Comparison of ENCODE assay signal across 8 cellular contexts in the genomic region with DNA sequence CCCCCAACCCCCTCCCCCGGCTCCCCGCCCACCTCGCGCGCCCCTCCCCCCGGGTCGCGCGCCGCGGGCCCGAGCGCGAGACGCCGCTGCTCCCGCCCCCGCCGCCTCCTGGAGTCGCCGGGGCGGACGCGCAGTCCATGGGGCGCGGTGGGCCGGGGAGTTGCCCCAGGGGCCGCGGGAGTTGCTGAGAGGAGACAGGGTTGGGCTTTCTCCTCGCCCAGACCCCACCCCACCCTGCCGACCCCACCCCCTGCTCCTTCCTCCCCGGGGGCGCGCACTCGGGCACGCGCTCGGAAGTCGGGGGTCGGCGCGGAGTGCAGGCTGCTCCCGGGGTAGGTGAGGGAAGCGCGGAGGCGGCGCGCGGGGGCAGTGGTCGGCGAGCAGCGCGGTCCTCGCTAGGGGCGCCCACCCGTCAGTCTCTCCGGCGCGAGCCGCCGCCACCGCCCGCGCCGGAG. TPM values are rescaled to one million over a fixed set of nuclear protein-coding genes. Genes with fewer than 3 reads are reported as not detected.
DNase-seq lines count a peak whose midpoint lies in the region; ATAC-seq and TF ChIP-seq lines count a peak whose summit lies in the region.

Gene LAMC1 (plus strand): TSS at position 275 of the 455 bp plus-strand sequence. CDS start 297 bp downstream, outside the sequence.

- peak within 1 kb of the TSS; percentile 88 to 94 for H3K4me3 ChIP-seq in right atrium auricular region

- H3K9me3 ChIP-seq in right atrium auricular region = no peaks in the 10 kb centered on the region

- peak within 1 kb of the TSS; percentile 89 for H3K4me3 Mint-ChIP-seq in progenitor cell of endocrine pancreas (ENCODE audit: low read depth)

- peaks cover 0 to 43% of the 10 kb centered on the region in 2 donors for H3K4me1 ChIP-seq in right atrium auricular region

- no peaks in the 10 kb centered on the region for H3K27me3 ChIP-seq in right atrium auricular region

- peak within 1 kb of the TSS; percentile 97 for H3K27ac Mint-ChIP-seq in progenitor cell of endocrine pancreas

- H3K36me3 Mint-ChIP-seq in progenitor cell of endocrine pancreas (ENCODE audit: insufficient read depth) = no peaks in the 10 kb centered on the region

- DNase-seq in Daoy (ENCODE audit: low read depth) = peak; percentile 92
- DNase-seq in OCI-M1 (lab: John Stamatoyannopoulos, UW) = peak; percentile 79
- DNase-seq in astrocyte of the hippocampus (ENCODE audit: low read depth, low spot score) = peak; percentile 95
- peak; percentile 70 for DNase-seq in right atrium auricular region (ENCODE audit: low spot score)
- DNase-seq in progenitor cell of endocrine pancreas (ENCODE audit: low spot score, unreplicated experiment) = peak; percentile 83
- no peak for DNase-seq in T-helper 9 cell

- H3K4me1 Mint-ChIP-seq in progenitor cell of endocrine pancreas (ENCODE audit: low read depth) = peaks cover 34% of the 10 kb centered on the region

- no peak for TF ChIP-seq CTCF in right atrium auricular region (IDR thresholded peaks at IDR 0.05)
- TF ChIP-seq CTCF in progenitor cell of endocrine pancreas (IDR thresholded peaks at IDR 0.05; ENCODE audit: unreplicated experiment) = no peak

- H3K27me3 Mint-ChIP-seq in progenitor cell of endocrine pancreas = no peaks in the 10 kb centered on the region

- peaks cover 2% of the 10 kb centered on the region for H3K9me3 Mint-ChIP-seq in progenitor cell of endocrine pancreas (ENCODE audit: low read depth)

- H3K27ac ChIP-seq in right atrium auricular region = peak within 1 kb of the TSS; percentile 99 to 100

- peak; percentile 29 for ATAC-seq in GM21360 (IDR thresholded peaks at IDR 0.05; ENCODE audit: unreplicated experiment)
- ATAC-seq in HG03558 (IDR thresholded peaks at IDR 0.05; ENCODE audit: extremely low read depth, unreplicated experiment) = peak; percentile 9

- no peaks in the 10 kb centered on the region for H3K36me3 ChIP-seq in right atrium auricular region

RNA-seq across cellular contexts. Expression of gene LAMC1, which starts in this region (rescaled TPM):
- 106 and 117 TPM in 2 replicates for total RNA-seq in Daoy (2014; rRNA removed; shearing (Covaris generic))
- total RNA-seq in right atrium auricular region (100 to 1,000 TPM; 154 to 159 TPM), progenitor cell of endocrine pancreas (72.9 and 77.3 TPM in 2 replicates)
